ENCODE assay signal across 2 cellular contexts in the genomic region with DNA sequence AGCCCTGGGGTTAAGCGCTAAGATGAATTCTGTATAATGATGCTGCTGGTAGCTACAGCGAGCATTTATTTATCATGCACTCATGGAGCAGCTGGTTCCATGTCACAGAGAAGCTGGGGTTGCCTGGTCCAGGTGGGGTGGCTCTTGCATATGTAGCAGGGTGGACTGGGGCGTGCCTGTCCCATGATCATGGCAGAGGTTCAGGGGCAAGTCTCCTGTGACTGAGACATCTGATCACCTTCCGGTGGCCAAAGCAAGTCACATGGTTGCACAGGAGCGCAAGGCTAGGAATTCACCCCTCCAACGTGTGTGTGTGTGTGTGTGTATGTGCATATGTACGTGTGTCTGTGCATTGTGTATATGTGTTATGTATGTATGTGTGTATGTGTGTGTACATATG.
TF ChIP-seq lines count a peak whose summit lies in the region.

No MANE protein-coding gene starts in this region.

TF ChIP-seq in GM12878, 131 proteins besides CTCF, POLR2A, EP300 and RAD21 (continues in another document):
- TF ChIP-seq GABPA (IDR thresholded peaks at IDR 0.05; ENCODE audit: low read depth), result no peak
- no peak for TF ChIP-seq EGR1 (IDR thresholded peaks at IDR 0.05; ENCODE audit: borderline replicate concordance in 1 of 2, low read depth in 2 of 2, low read length in 2 of 2)
- no peak for TF ChIP-seq ZNF24 (IDR thresholded peaks at IDR 0.05)
- TF ChIP-seq, protein P1, sequence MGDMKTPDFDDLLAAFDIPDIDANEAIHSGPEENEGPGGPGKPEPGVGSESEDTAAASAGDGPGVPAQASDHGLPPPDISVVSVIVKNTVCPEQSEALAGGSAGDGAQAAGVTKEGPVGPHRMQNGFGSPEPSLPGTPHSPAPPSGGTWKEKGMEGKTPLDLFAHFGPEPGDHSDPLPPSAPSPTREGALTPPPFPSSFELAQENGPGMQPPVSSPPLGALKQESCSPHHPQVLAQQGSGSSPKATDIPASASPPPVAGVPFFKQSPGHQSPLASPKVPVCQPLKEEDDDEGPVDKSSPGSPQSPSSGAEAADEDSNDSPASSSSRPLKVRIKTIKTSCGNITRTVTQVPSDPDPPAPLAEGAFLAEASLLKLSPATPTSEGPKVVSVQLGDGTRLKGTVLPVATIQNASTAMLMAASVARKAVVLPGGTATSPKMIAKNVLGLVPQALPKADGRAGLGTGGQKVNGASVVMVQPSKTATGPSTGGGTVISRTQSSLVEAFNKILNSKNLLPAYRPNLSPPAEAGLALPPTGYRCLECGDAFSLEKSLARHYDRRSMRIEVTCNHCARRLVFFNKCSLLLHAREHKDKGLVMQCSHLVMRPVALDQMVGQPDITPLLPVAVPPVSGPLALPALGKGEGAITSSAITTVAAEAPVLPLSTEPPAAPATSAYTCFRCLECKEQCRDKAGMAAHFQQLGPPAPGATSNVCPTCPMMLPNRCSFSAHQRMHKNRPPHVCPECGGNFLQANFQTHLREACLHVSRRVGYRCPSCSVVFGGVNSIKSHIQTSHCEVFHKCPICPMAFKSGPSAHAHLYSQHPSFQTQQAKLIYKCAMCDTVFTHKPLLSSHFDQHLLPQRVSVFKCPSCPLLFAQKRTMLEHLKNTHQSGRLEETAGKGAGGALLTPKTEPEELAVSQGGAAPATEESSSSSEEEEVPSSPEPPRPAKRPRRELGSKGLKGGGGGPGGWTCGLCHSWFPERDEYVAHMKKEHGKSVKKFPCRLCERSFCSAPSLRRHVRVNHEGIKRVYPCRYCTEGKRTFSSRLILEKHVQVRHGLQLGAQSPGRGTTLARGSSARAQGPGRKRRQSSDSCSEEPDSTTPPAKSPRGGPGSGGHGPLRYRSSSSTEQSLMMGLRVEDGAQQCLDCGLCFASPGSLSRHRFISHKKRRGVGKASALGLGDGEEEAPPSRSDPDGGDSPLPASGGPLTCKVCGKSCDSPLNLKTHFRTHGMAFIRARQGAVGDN (IDR thresholded peaks at IDR 0.05), result no peak
- TF ChIP-seq HDGF (IDR thresholded peaks at IDR 0.05), result no peak
- TF ChIP-seq RAD51 (IDR thresholded peaks at IDR 0.05), result no peak
- no peak for TF ChIP-seq POU2F2 (IDR thresholded peaks at IDR 0.05; ENCODE audit: borderline replicate concordance, low read depth, low read length)
- no peak for TF ChIP-seq GATAD2B (conservative IDR thresholded peaks at IDR 0.05; ENCODE audit: low read depth)
- TF ChIP-seq MXI1 (IDR thresholded peaks at IDR 0.05; ENCODE audit: low read depth, low read length), result no peak
- TF ChIP-seq, protein P2, sequence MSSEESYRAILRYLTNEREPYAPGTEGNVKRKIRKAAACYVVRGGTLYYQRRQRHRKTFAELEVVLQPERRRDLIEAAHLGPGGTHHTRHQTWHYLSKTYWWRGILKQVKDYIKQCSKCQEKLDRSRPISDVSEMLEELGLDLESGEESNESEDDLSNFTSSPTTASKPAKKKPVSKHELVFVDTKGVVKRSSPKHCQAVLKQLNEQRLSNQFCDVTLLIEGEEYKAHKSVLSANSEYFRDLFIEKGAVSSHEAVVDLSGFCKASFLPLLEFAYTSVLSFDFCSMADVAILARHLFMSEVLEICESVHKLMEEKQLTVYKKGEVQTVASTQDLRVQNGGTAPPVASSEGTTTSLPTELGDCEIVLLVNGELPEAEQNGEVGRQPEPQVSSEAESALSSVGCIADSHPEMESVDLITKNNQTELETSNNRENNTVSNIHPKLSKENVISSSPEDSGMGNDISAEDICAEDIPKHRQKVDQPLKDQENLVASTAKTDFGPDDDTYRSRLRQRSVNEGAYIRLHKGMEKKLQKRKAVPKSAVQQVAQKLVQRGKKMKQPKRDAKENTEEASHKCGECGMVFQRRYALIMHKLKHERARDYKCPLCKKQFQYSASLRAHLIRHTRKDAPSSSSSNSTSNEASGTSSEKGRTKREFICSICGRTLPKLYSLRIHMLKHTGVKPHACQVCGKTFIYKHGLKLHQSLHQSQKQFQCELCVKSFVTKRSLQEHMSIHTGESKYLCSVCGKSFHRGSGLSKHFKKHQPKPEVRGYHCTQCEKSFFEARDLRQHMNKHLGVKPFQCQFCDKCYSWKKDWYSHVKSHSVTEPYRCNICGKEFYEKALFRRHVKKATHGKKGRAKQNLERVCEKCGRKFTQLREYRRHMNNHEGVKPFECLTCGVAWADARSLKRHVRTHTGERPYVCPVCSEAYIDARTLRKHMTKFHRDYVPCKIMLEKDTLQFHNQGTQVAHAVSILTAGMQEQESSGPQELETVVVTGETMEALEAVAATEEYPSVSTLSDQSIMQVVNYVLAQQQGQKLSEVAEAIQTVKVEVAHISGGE (CRISPR knock-in tag; IDR thresholded peaks at IDR 0.05), result no peak
- no peak for TF ChIP-seq ZNF207 (IDR thresholded peaks at IDR 0.05; ENCODE audit: borderline replicate concordance)
- TF ChIP-seq, protein P3, sequence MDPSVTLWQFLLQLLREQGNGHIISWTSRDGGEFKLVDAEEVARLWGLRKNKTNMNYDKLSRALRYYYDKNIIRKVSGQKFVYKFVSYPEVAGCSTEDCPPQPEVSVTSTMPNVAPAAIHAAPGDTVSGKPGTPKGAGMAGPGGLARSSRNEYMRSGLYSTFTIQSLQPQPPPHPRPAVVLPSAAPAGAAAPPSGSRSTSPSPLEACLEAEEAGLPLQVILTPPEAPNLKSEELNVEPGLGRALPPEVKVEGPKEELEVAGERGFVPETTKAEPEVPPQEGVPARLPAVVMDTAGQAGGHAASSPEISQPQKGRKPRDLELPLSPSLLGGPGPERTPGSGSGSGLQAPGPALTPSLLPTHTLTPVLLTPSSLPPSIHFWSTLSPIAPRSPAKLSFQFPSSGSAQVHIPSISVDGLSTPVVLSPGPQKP (IDR thresholded peaks at IDR 0.05; ENCODE audit: low read depth, low read length), result no peak
- TF ChIP-seq, protein P4, sequence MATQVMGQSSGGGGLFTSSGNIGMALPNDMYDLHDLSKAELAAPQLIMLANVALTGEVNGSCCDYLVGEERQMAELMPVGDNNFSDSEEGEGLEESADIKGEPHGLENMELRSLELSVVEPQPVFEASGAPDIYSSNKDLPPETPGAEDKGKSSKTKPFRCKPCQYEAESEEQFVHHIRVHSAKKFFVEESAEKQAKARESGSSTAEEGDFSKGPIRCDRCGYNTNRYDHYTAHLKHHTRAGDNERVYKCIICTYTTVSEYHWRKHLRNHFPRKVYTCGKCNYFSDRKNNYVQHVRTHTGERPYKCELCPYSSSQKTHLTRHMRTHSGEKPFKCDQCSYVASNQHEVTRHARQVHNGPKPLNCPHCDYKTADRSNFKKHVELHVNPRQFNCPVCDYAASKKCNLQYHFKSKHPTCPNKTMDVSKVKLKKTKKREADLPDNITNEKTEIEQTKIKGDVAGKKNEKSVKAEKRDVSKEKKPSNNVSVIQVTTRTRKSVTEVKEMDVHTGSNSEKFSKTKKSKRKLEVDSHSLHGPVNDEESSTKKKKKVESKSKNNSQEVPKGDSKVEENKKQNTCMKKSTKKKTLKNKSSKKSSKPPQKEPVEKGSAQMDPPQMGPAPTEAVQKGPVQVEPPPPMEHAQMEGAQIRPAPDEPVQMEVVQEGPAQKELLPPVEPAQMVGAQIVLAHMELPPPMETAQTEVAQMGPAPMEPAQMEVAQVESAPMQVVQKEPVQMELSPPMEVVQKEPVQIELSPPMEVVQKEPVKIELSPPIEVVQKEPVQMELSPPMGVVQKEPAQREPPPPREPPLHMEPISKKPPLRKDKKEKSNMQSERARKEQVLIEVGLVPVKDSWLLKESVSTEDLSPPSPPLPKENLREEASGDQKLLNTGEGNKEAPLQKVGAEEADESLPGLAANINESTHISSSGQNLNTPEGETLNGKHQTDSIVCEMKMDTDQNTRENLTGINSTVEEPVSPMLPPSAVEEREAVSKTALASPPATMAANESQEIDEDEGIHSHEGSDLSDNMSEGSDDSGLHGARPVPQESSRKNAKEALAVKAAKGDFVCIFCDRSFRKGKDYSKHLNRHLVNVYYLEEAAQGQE (IDR thresholded peaks at IDR 0.05; ENCODE audit: low read depth, low read length), result no peak
- no peak for TF ChIP-seq CBFB (IDR thresholded peaks at IDR 0.05; ENCODE audit: low read depth)

TF ChIP-seq in SK-N-SH treated with all-trans-retinoic acid at 6 μM for 48 hours, 23 proteins besides CTCF, POLR2A, EP300 and RAD21:
- TF ChIP-seq ZFP3 (CRISPR knock-in tag; IDR thresholded peaks at IDR 0.05) (no peak), BACH2 (CRISPR knock-in tag; IDR thresholded peaks at IDR 0.05; ENCODE audit: borderline replicate concordance) (no peak), ZC3H10 (CRISPR knock-in tag; IDR thresholded peaks at IDR 0.05) (no peak), ZNF565 (CRISPR knock-in tag; conservative IDR thresholded peaks at IDR 0.05; ENCODE audit: low read depth) (no peak), ISL1 (CRISPR knock-in tag; IDR thresholded peaks at IDR 0.05) (no peak), ARNTL (CRISPR knock-in tag; IDR thresholded peaks at IDR 0.05; ENCODE audit: borderline replicate concordance, low read depth) (no peak), CSDC2 (CRISPR knock-in tag; IDR thresholded peaks at IDR 0.05) (no peak), RARB (CRISPR knock-in tag; IDR thresholded peaks at IDR 0.05) (no peak), ZFP30 (CRISPR knock-in tag; IDR thresholded peaks at IDR 0.05) (no peak), GLIS3 (CRISPR knock-in tag; IDR thresholded peaks at IDR 0.05) (no peak), TOX (CRISPR knock-in tag; IDR thresholded peaks at IDR 0.05; ENCODE audit: borderline replicate concordance) (no peak), ESRRG (CRISPR knock-in tag; IDR thresholded peaks at IDR 0.05) (no peak)
- TF ChIP-seq, protein P5, sequence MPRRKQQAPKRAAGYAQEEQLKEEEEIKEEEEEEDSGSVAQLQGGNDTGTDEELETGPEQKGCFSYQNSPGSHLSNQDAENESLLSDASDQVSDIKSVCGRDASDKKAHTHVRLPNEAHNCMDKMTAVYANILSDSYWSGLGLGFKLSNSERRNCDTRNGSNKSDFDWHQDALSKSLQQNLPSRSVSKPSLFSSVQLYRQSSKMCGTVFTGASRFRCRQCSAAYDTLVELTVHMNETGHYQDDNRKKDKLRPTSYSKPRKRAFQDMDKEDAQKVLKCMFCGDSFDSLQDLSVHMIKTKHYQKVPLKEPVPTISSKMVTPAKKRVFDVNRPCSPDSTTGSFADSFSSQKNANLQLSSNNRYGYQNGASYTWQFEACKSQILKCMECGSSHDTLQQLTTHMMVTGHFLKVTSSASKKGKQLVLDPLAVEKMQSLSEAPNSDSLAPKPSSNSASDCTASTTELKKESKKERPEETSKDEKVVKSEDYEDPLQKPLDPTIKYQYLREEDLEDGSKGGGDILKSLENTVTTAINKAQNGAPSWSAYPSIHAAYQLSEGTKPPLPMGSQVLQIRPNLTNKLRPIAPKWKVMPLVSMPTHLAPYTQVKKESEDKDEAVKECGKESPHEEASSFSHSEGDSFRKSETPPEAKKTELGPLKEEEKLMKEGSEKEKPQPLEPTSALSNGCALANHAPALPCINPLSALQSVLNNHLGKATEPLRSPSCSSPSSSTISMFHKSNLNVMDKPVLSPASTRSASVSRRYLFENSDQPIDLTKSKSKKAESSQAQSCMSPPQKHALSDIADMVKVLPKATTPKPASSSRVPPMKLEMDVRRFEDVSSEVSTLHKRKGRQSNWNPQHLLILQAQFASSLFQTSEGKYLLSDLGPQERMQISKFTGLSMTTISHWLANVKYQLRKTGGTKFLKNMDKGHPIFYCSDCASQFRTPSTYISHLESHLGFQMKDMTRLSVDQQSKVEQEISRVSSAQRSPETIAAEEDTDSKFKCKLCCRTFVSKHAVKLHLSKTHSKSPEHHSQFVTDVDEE (CRISPR knock-in tag; IDR thresholded peaks at IDR 0.05), result no peak
- TF ChIP-seq, protein P6, sequence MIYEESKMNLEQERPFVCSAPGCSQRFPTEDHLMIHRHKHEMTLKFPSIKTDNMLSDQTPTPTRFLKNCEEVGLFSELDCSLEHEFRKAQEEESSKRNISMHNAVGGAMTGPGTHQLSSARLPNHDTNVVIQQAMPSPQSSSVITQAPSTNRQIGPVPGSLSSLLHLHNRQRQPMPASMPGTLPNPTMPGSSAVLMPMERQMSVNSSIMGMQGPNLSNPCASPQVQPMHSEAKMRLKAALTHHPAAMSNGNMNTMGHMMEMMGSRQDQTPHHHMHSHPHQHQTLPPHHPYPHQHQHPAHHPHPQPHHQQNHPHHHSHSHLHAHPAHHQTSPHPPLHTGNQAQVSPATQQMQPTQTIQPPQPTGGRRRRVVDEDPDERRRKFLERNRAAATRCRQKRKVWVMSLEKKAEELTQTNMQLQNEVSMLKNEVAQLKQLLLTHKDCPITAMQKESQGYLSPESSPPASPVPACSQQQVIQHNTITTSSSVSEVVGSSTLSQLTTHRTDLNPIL (CRISPR knock-in tag; IDR thresholded peaks at IDR 0.05; ENCODE audit: low read depth), result no peak
- TF ChIP-seq, protein P7, sequence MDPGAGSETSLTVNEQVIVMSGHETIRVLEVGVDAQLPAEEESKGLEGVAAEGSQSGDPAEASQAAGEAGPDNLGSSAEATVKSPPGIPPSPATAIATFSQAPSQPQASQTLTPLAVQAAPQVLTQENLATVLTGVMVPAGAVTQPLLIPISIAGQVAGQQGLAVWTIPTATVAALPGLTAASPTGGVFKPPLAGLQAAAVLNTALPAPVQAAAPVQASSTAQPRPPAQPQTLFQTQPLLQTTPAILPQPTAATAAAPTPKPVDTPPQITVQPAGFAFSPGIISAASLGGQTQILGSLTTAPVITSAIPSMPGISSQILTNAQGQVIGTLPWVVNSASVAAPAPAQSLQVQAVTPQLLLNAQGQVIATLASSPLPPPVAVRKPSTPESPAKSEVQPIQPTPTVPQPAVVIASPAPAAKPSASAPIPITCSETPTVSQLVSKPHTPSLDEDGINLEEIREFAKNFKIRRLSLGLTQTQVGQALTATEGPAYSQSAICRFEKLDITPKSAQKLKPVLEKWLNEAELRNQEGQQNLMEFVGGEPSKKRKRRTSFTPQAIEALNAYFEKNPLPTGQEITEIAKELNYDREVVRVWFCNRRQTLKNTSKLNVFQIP (CRISPR knock-in tag; IDR thresholded peaks at IDR 0.05; ENCODE audit: borderline replicate concordance, low read depth), result no peak
- TF ChIP-seq, protein P8, sequence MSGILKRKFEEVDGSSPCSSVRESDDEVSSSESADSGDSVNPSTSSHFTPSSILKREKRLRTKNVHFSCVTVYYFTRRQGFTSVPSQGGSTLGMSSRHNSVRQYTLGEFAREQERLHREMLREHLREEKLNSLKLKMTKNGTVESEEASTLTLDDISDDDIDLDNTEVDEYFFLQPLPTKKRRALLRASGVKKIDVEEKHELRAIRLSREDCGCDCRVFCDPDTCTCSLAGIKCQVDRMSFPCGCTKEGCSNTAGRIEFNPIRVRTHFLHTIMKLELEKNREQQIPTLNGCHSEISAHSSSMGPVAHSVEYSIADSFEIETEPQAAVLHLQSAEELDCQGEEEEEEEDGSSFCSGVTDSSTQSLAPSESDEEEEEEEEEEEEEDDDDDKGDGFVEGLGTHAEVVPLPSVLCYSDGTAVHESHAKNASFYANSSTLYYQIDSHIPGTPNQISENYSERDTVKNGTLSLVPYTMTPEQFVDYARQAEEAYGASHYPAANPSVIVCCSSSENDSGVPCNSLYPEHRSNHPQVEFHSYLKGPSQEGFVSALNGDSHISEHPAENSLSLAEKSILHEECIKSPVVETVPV (CRISPR knock-in tag; IDR thresholded peaks at IDR 0.05), result no peak
